In genomic region chr4:108766058-108766457, GRCh38 we compare ENCODE assay signal across 1 cellular context.
TF ChIP-seq lines count a peak whose summit lies in the region.

No MANE protein-coding gene starts in this region.

TF ChIP-seq in HepG2, 621 proteins besides CTCF, POLR2A, EP300 and RAD21 (continued from another document and continues in another):
- TF ChIP-seq, protein P1, sequence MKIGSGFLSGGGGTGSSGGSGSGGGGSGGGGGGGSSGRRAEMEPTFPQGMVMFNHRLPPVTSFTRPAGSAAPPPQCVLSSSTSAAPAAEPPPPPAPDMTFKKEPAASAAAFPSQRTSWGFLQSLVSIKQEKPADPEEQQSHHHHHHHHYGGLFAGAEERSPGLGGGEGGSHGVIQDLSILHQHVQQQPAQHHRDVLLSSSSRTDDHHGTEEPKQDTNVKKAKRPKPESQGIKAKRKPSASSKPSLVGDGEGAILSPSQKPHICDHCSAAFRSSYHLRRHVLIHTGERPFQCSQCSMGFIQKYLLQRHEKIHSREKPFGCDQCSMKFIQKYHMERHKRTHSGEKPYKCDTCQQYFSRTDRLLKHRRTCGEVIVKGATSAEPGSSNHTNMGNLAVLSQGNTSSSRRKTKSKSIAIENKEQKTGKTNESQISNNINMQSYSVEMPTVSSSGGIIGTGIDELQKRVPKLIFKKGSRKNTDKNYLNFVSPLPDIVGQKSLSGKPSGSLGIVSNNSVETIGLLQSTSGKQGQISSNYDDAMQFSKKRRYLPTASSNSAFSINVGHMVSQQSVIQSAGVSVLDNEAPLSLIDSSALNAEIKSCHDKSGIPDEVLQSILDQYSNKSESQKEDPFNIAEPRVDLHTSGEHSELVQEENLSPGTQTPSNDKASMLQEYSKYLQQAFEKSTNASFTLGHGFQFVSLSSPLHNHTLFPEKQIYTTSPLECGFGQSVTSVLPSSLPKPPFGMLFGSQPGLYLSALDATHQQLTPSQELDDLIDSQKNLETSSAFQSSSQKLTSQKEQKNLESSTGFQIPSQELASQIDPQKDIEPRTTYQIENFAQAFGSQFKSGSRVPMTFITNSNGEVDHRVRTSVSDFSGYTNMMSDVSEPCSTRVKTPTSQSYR (CRISPR knock-in tag; IDR thresholded peaks at IDR 0.05; ENCODE audit: borderline replicate concordance): no peak
- TF ChIP-seq SP140L (CRISPR knock-in tag; IDR thresholded peaks at IDR 0.05; ENCODE audit: borderline replicate concordance): no peak
- TF ChIP-seq, protein P2, sequence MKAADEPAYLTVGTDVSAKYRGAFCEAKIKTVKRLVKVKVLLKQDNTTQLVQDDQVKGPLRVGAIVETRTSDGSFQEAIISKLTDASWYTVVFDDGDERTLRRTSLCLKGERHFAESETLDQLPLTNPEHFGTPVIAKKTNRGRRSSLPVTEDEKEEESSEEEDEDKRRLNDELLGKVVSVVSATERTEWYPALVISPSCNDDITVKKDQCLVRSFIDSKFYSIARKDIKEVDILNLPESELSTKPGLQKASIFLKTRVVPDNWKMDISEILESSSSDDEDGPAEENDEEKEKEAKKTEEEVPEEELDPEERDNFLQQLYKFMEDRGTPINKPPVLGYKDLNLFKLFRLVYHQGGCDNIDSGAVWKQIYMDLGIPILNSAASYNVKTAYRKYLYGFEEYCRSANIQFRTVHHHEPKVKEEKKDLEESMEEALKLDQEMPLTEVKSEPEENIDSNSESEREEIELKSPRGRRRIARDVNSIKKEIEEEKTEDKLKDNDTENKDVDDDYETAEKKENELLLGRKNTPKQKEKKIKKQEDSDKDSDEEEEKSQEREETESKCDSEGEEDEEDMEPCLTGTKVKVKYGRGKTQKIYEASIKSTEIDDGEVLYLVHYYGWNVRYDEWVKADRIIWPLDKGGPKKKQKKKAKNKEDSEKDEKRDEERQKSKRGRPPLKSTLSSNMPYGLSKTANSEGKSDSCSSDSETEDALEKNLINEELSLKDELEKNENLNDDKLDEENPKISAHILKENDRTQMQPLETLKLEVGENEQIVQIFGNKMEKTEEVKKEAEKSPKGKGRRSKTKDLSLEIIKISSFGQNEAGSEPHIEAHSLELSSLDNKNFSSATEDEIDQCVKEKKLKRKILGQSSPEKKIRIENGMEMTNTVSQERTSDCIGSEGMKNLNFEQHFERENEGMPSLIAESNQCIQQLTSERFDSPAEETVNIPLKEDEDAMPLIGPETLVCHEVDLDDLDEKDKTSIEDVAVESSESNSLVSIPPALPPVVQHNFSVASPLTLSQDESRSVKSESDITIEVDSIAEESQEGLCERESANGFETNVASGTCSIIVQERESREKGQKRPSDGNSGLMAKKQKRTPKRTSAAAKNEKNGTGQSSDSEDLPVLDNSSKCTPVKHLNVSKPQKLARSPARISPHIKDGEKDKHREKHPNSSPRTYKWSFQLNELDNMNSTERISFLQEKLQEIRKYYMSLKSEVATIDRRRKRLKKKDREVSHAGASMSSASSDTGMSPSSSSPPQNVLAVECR (CRISPR knock-in tag; IDR thresholded peaks at IDR 0.05; ENCODE audit: borderline replicate concordance): no peak
- no peak for TF ChIP-seq HOXA5 (CRISPR knock-in tag; IDR thresholded peaks at IDR 0.05)
- TF ChIP-seq, protein P3, sequence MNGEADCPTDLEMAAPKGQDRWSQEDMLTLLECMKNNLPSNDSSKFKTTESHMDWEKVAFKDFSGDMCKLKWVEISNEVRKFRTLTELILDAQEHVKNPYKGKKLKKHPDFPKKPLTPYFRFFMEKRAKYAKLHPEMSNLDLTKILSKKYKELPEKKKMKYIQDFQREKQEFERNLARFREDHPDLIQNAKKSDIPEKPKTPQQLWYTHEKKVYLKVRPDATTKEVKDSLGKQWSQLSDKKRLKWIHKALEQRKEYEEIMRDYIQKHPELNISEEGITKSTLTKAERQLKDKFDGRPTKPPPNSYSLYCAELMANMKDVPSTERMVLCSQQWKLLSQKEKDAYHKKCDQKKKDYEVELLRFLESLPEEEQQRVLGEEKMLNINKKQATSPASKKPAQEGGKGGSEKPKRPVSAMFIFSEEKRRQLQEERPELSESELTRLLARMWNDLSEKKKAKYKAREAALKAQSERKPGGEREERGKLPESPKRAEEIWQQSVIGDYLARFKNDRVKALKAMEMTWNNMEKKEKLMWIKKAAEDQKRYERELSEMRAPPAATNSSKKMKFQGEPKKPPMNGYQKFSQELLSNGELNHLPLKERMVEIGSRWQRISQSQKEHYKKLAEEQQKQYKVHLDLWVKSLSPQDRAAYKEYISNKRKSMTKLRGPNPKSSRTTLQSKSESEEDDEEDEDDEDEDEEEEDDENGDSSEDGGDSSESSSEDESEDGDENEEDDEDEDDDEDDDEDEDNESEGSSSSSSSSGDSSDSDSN (CRISPR knock-in tag; IDR thresholded peaks at IDR 0.05): no peak
- TF ChIP-seq ZNF549 (CRISPR knock-in tag; IDR thresholded peaks at IDR 0.05): no peak
- no peak for TF ChIP-seq ZNF296 (CRISPR knock-in tag; conservative IDR thresholded peaks at IDR 0.05)
- TF ChIP-seq HNRNPLL (IDR thresholded peaks at IDR 0.05; ENCODE audit: low read depth, low read length, poor library complexity, severe bottlenecking): no peak
- no peak for TF ChIP-seq ZSCAN21 (CRISPR knock-in tag; IDR thresholded peaks at IDR 0.05; ENCODE audit: borderline replicate concordance)
- TF ChIP-seq ZNF550 (CRISPR knock-in tag; IDR thresholded peaks at IDR 0.05; ENCODE audit: borderline replicate concordance): no peak
- TF ChIP-seq ZNF580 (CRISPR knock-in tag; IDR thresholded peaks at IDR 0.05; ENCODE audit: borderline replicate concordance, low read depth): no peak
- TF ChIP-seq ZNF777 (CRISPR knock-in tag; IDR thresholded peaks at IDR 0.05): no peak
- TF ChIP-seq ZFP62 (CRISPR knock-in tag; IDR thresholded peaks at IDR 0.05): no peak
- no peak for TF ChIP-seq PHB2 (IDR thresholded peaks at IDR 0.05; ENCODE audit: partially characterized antibody)
- 0 out of 2 replicates have a peak, but pooled peaks have one; percentile 5 for TF ChIP-seq RARA (CRISPR knock-in tag; IDR thresholded peaks at IDR 0.05)
- TF ChIP-seq ZNF17 (CRISPR knock-in tag; IDR thresholded peaks at IDR 0.05): no peak
- no peak for TF ChIP-seq ZNF354B (CRISPR knock-in tag; IDR thresholded peaks at IDR 0.05)
- peak; percentile 49; the same call in 1 of the 2 replicates for TF ChIP-seq PAXIP1 (CRISPR knock-in tag; conservative IDR thresholded peaks at IDR 0.05)
- no peak for TF ChIP-seq ZNF703 (CRISPR knock-in tag; IDR thresholded peaks at IDR 0.05; ENCODE audit: borderline replicate concordance)
- no peak for TF ChIP-seq ZNF776 (CRISPR knock-in tag; IDR thresholded peaks at IDR 0.05)
- TF ChIP-seq TSC22D2 (CRISPR knock-in tag; IDR thresholded peaks at IDR 0.05; ENCODE audit: borderline replicate concordance): no peak
- TF ChIP-seq, protein P4, sequence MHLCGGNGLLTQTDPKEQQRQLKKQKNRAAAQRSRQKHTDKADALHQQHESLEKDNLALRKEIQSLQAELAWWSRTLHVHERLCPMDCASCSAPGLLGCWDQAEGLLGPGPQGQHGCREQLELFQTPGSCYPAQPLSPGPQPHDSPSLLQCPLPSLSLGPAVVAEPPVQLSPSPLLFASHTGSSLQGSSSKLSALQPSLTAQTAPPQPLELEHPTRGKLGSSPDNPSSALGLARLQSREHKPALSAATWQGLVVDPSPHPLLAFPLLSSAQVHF (CRISPR knock-in tag; IDR thresholded peaks at IDR 0.05): no peak
- TF ChIP-seq, protein P5, sequence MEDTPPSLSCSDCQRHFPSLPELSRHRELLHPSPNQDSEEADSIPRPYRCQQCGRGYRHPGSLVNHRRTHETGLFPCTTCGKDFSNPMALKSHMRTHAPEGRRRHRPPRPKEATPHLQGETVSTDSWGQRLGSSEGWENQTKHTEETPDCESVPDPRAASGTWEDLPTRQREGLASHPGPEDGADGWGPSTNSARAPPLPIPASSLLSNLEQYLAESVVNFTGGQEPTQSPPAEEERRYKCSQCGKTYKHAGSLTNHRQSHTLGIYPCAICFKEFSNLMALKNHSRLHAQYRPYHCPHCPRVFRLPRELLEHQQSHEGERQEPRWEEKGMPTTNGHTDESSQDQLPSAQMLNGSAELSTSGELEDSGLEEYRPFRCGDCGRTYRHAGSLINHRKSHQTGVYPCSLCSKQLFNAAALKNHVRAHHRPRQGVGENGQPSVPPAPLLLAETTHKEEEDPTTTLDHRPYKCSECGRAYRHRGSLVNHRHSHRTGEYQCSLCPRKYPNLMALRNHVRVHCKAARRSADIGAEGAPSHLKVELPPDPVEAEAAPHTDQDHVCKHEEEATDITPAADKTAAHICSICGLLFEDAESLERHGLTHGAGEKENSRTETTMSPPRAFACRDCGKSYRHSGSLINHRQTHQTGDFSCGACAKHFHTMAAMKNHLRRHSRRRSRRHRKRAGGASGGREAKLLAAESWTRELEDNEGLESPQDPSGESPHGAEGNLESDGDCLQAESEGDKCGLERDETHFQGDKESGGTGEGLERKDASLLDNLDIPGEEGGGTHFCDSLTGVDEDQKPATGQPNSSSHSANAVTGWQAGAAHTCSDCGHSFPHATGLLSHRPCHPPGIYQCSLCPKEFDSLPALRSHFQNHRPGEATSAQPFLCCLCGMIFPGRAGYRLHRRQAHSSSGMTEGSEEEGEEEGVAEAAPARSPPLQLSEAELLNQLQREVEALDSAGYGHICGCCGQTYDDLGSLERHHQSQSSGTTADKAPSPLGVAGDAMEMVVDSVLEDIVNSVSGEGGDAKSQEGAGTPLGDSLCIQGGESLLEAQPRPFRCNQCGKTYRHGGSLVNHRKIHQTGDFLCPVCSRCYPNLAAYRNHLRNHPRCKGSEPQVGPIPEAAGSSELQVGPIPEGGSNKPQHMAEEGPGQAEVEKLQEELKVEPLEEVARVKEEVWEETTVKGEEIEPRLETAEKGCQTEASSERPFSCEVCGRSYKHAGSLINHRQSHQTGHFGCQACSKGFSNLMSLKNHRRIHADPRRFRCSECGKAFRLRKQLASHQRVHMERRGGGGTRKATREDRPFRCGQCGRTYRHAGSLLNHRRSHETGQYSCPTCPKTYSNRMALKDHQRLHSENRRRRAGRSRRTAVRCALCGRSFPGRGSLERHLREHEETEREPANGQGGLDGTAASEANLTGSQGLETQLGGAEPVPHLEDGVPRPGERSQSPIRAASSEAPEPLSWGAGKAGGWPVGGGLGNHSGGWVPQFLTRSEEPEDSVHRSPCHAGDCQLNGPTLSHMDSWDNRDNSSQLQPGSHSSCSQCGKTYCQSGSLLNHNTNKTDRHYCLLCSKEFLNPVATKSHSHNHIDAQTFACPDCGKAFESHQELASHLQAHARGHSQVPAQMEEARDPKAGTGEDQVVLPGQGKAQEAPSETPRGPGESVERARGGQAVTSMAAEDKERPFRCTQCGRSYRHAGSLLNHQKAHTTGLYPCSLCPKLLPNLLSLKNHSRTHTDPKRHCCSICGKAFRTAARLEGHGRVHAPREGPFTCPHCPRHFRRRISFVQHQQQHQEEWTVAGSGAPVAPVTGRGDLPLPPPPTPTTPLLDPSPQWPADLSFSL (CRISPR knock-in tag; IDR thresholded peaks at IDR 0.05): no peak
- TF ChIP-seq KDM3A (CRISPR knock-in tag; IDR thresholded peaks at IDR 0.05; ENCODE audit: low read depth): no peak
- TF ChIP-seq CCDC6 (CRISPR knock-in tag; IDR thresholded peaks at IDR 0.05): no peak
- TF ChIP-seq, protein P6, sequence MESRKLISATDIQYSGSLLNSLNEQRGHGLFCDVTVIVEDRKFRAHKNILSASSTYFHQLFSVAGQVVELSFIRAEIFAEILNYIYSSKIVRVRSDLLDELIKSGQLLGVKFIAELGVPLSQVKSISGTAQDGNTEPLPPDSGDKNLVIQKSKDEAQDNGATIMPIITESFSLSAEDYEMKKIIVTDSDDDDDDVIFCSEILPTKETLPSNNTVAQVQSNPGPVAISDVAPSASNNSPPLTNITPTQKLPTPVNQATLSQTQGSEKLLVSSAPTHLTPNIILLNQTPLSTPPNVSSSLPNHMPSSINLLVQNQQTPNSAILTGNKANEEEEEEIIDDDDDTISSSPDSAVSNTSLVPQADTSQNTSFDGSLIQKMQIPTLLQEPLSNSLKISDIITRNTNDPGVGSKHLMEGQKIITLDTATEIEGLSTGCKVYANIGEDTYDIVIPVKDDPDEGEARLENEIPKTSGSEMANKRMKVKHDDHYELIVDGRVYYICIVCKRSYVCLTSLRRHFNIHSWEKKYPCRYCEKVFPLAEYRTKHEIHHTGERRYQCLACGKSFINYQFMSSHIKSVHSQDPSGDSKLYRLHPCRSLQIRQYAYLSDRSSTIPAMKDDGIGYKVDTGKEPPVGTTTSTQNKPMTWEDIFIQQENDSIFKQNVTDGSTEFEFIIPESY (CRISPR knock-in tag; IDR thresholded peaks at IDR 0.05): no peak
- TF ChIP-seq RFX1 (IDR thresholded peaks at IDR 0.05): no peak
- TF ChIP-seq, protein P7, sequence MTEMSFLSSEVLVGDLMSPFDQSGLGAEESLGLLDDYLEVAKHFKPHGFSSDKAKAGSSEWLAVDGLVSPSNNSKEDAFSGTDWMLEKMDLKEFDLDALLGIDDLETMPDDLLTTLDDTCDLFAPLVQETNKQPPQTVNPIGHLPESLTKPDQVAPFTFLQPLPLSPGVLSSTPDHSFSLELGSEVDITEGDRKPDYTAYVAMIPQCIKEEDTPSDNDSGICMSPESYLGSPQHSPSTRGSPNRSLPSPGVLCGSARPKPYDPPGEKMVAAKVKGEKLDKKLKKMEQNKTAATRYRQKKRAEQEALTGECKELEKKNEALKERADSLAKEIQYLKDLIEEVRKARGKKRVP (CRISPR knock-in tag; IDR thresholded peaks at IDR 0.05): no peak
- no peak for TF ChIP-seq ATM (IDR thresholded peaks at IDR 0.05; ENCODE audit: borderline replicate concordance)
- TF ChIP-seq PAWR (CRISPR knock-in tag; IDR thresholded peaks at IDR 0.05; ENCODE audit: borderline replicate concordance): no peak
